Comparison of ENCODE assay signal across 15 cellular contexts in genomic region chr9:121324316-121324715, GRCh38. TPM values are rescaled to one million over a fixed set of nuclear protein-coding genes. Genes with fewer than 3 reads are reported as not detected.
DNase-seq lines count a peak whose midpoint lies in the region; ATAC-seq, FAIRE-seq and TF ChIP-seq lines count a peak whose summit lies in the region.
"Had no signal": no experiment of that assay in that cellular context is flagged by ENCODE, and none has a peak within 500 bp of the region (broad histone marks: within the 10 kb centered on the region; RNA-seq: fewer than 3 reads in every experiment).

No MANE protein-coding gene starts in this region.

- DNase-seq in NCI-H1694 treated with DMSO at 0.1 percent for 48 hours (lab: John Stamatoyannopoulos, UW) = peak; percentile 8
- no peak for DNase-seq in kidney
- no peak for DNase-seq in substantia nigra (lab: John Stamatoyannopoulos, UW)
- no peak for DNase-seq in activated naive CD4-positive, alpha-beta T cell treated with anti-CD3 and anti-CD28 coated beads, Interleukin-2, amount 50 U/mL, for 16 hours
- DNase-seq: activated naive CD8-positive, alpha-beta T cell treated with anti-CD3 and anti-CD28 coated beads, Interleukin-2, amount 50 U/mL, for 24 hours; CD8-positive, alpha-beta T cell; NCI-H1105 treated with DMSO at 0.1 percent for 48 hours; SK-N-SH; stimulated activated CD4-positive, alpha-beta T cell treated with anti-CD3 and anti-CD28 coated beads, Interleukin-4, amount 100 ng/mL, for 1 hour; stimulated activated naive CD4-positive, alpha-beta T cell had no signal

- FAIRE-seq in kidney (lab: Jason Lieb, UNC) = no peak
- FAIRE-seq: colon had no signal

- H3K36me3 ChIP-seq in kidney (ENCODE audit: control insufficient read depth in 1 of 2, insufficient read depth in 2 of 2, low read length in 2 of 2) = peaks cover 41 to 46% of the 10 kb centered on the region in 2 donors

- H3K4me1 ChIP-seq in kidney (ENCODE audit: control insufficient read depth in 1 of 2, insufficient read depth in 1 of 2, low read depth in 1 of 2, low read length in 2 of 2) = peaks cover 0 to 2% of the 10 kb centered on the region in 2 donors

- H3K27ac ChIP-seq in kidney (ENCODE audit: low read depth in 2 of 2, low read length in 2 of 2) = peak overlapping the region; percentile 45 to 86
- peak overlapping the region; percentile 5 for H3K27ac ChIP-seq in substantia nigra (ENCODE audit: low read depth, low read length, poor library complexity, severe bottlenecking)

- no peaks in the 10 kb centered on the region for H3K9me3 ChIP-seq in kidney (ENCODE audit: control insufficient read depth in 1 of 2, low read length in 2 of 2)
- H3K9me3 ChIP-seq: SK-N-SH had no signal

- no peak for TF ChIP-seq CTCF in kidney (IDR thresholded peaks at IDR 0.05; ENCODE audit: borderline replicate concordance, extremely low read depth, insufficient read depth)

- H3K9ac ChIP-seq in kidney (ENCODE audit: low read length in 2 of 2) = no peak overlapping the region
- H3K9ac ChIP-seq: SK-N-SH had no signal

- intact Hi-C loops in kidney (cut with DNase I) = no loop called here

- no peak overlapping the region for H3K4me3 ChIP-seq in kidney (ENCODE audit: low read length in 2 of 2)

- ATAC-seq in GM19468 (IDR thresholded peaks at IDR 0.05; ENCODE audit: extremely low read depth, unreplicated experiment) (peak; percentile 36), SK-N-SH treated with all-trans-retinoic acid at 6 μM for 48 hours (no peak), GM21390 (IDR thresholded peaks at IDR 0.05; ENCODE audit: unreplicated experiment) (no peak)
- ATAC-seq: activated naive CD8-positive, alpha-beta T cell treated with anti-CD3 and anti-CD28 coated beads, Interleukin-2, amount 50 U/mL, for 24 hours; CD8-positive, alpha-beta T cell; WTC11 had no signal

TF ChIP-seq in SK-N-SH treated with all-trans-retinoic acid at 6 μM for 48 hours, 23 proteins besides CTCF, POLR2A, EP300 and RAD21:
- TF ChIP-seq TCF4 (CRISPR knock-in tag; IDR thresholded peaks at IDR 0.05; ENCODE audit: borderline replicate concordance) = no peak
- no peak for TF ChIP-seq PATZ1 (CRISPR knock-in tag; IDR thresholded peaks at IDR 0.05; ENCODE audit: borderline replicate concordance)
- TF ChIP-seq BACH2 (CRISPR knock-in tag; IDR thresholded peaks at IDR 0.05; ENCODE audit: borderline replicate concordance) = no peak
- TF ChIP-seq PPARA (CRISPR knock-in tag; IDR thresholded peaks at IDR 0.05; ENCODE audit: borderline replicate concordance) = no peak

RNA-seq across cellular contexts. Expression of gene STOM, which starts 45.7 kb away (rescaled TPM):
- total RNA-seq in kidney = 229 TPM
- 165 TPM for polyA plus RNA-seq in kidney (ENCODE audit: insufficient read depth, low read depth, low replicate concordance)

RNA-seq across cellular contexts. Expression of gene GSN, which starts 56.4 kb away (rescaled TPM):
- total RNA-seq in kidney = 511 TPM
- 235 TPM for polyA plus RNA-seq in kidney (ENCODE audit: insufficient read depth, low read depth, low replicate concordance)
